Comparison of ENCODE assay signal across 1 cellular context in the genomic region with DNA sequence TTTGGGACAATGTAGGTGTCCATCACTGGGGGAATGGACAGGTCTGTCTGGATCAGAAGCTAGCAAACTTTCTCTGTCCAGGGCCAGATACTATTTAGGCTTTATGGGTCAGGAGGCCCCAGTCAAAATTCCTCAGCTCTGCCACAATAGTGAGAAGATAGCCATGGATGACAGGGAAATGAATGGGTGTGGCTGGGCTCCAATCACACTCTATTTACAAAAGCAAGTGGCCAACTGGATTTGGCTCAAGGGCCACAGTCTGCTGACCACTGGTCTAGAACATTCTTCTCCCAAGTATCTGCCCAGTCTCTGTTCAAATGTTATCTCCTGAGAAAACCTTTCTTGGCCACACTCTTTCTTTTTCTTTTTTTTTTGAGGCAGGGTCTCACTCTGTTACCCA.
TF ChIP-seq lines count a peak whose summit lies in the region.

No MANE protein-coding gene starts in this region.

TF ChIP-seq in HCT116, 20 proteins besides CTCF, POLR2A, EP300 and RAD21 (continued from another document):
- TF ChIP-seq CBX3 (IDR thresholded peaks at IDR 0.05; ENCODE audit: low read depth): no peak
- TF ChIP-seq JUND (IDR thresholded peaks at IDR 0.05): no peak
